9 cellular contexts compared by ENCODE assay signal in genomic region chr15:68791431-68792283, GRCh38. TPM values are rescaled to one million over a fixed set of nuclear protein-coding genes. Genes with fewer than 3 reads are reported as not detected.
A peak's percentile ranks its signal among the peaks of the same experiment; 100 is the strongest.
DNase-seq lines count a peak whose midpoint lies in the region; ATAC-seq and TF ChIP-seq lines count a peak whose summit lies in the region.
"Had no signal": no experiment of that assay in that cellular context is flagged by ENCODE, and none has a peak within 500 bp of the region (broad histone marks: within the 10 kb centered on the region; RNA-seq: fewer than 3 reads in every experiment).

No MANE protein-coding gene starts in this region.

- H3K4me1 Mint-ChIP-seq in activated CD8-positive, alpha-beta memory T cell treated with anti-CD3 and anti-CD28 coated beads, Interleukin-2, amount 10 ng/mL, durations not matched to agents 7 days and 5 days: peaks cover 83% of the 10 kb centered on the region
- peaks cover 83% of the 10 kb centered on the region for H3K4me1 Mint-ChIP-seq in mesothelial cell of epicardium

- TF ChIP-seq CTCF in mesothelial cell of epicardium (IDR thresholded peaks at IDR 0.05; ENCODE audit: unreplicated experiment): no peak
- no peak for TF ChIP-seq CTCF in coronary artery (IDR thresholded peaks at IDR 0.05)

- peaks cover 8% of the 10 kb centered on the region for H3K36me3 Mint-ChIP-seq in activated CD8-positive, alpha-beta memory T cell treated with anti-CD3 and anti-CD28 coated beads, Interleukin-2, amount 10 ng/mL, durations not matched to agents 7 days and 5 days
- H3K36me3 Mint-ChIP-seq in mesothelial cell of epicardium: peaks cover 3% of the 10 kb centered on the region

- CTCF ChIA-PET in activated CD8-positive, alpha-beta memory T cell treated with anti-CD3 and anti-CD28 coated beads, Interleukin-2, amount 10 ng/mL, durations not matched to agents 7 days and 5 days (lab: Charles Lee): interaction anchor here (0.6 to 1.7 kb wide), 3 partner anchors 8 to 232 kb away, joined by 3 to 5 read pairs (median 4); no protein-coding TSS in a partner anchor

- peak overlapping the region; percentile 14 for H3K4me3 Mint-ChIP-seq in activated CD8-positive, alpha-beta memory T cell treated with anti-CD3 and anti-CD28 coated beads, Interleukin-2, amount 10 ng/mL, durations not matched to agents 7 days and 5 days
- H3K4me3 Mint-ChIP-seq in mesothelial cell of epicardium: no peak overlapping the region

- H3K27ac Mint-ChIP-seq in activated CD8-positive, alpha-beta memory T cell treated with anti-CD3 and anti-CD28 coated beads, Interleukin-2, amount 10 ng/mL, durations not matched to agents 7 days and 5 days: peak overlapping the region; percentile 90
- H3K27ac Mint-ChIP-seq in mesothelial cell of epicardium: peak overlapping the region; percentile 49

- no peaks in the 10 kb centered on the region for H3K27me3 Mint-ChIP-seq in activated CD8-positive, alpha-beta memory T cell treated with anti-CD3 and anti-CD28 coated beads, Interleukin-2, amount 10 ng/mL, durations not matched to agents 7 days and 5 days
- no peaks in the 10 kb centered on the region for H3K27me3 Mint-ChIP-seq in mesothelial cell of epicardium (ENCODE audit: low read depth)

- H3K4me3 ChIP-seq in coronary artery: no peak overlapping the region

- H3K9me3 Mint-ChIP-seq in activated CD8-positive, alpha-beta memory T cell treated with anti-CD3 and anti-CD28 coated beads, Interleukin-2, amount 10 ng/mL, durations not matched to agents 7 days and 5 days (ENCODE audit: low read depth): no peaks in the 10 kb centered on the region
- H3K9me3 Mint-ChIP-seq in mesothelial cell of epicardium: no peaks in the 10 kb centered on the region

- ATAC-seq in HG03520 (IDR thresholded peaks at IDR 0.05; ENCODE audit: unreplicated experiment) (peak; percentile 50), GM19467 (IDR thresholded peaks at IDR 0.05; ENCODE audit: unreplicated experiment) (no peak)
- ATAC-seq in activated CD8-positive, alpha-beta memory T cell treated with anti-CD3 and anti-CD28 coated beads, Interleukin-2, amount 10 ng/mL, durations not matched to agents 7 days and 5 days: peak; percentile 71

- H3K27ac ChIP-seq in coronary artery: peak overlapping the region in 1 of 2 donors; percentile 19
- H3K27ac ChIP-seq: parathyroid adenoma had no signal

- DNase-seq in activated gamma-delta T cell treated with Interleukin-2 at 50 U/mL for 16 hours (peak; percentile 57), activated gamma-delta T cell (lab: John Stamatoyannopoulos, UW) (no peak), mesothelial cell of epicardium (ENCODE audit: low spot score in 2 of 2, unreplicated experiment in 2 of 2) (no peak), coronary artery (ENCODE audit: low spot score) (no peak), NCI-H2029 (lab: John Stamatoyannopoulos, UW) (no peak)
- DNase-seq in activated CD8-positive, alpha-beta memory T cell treated with anti-CD3 and anti-CD28 coated beads, Interleukin-2, amount 10 ng/mL, durations not matched to agents 7 days and 5 days: peak; percentile 84

RNA-seq across cellular contexts. Expression of gene ANP32A, which starts 29.0 kb away (rescaled TPM):
- total RNA-seq in activated CD8-positive, alpha-beta memory T cell treated with anti-CD3 and anti-CD28 coated beads, Interleukin-2, amount 10 ng/mL, durations not matched to agents 7 days and 5 days: 100 to 1,000 TPM; 196 to 320 TPM
- total RNA-seq in mesothelial cell of epicardium: 179 to 188 TPM (median 183 TPM) in 3 replicates

Comparison
In these comparisons a context has a peak if more than half of its experiments do, and no peak if none do; other contexts are left out.
1. DNase-seq: peak in activated gamma-delta T cell treated with Interleukin-2 at 50 U/mL for 16 hours (single experiment) and activated CD8-positive, alpha-beta memory T cell treated with anti-CD3 and anti-CD28 coated beads, Interleukin-2, amount 10 ng/mL, durations not matched to agents 7 days and 5 days (single experiment); none in activated gamma-delta T cell (single experiment), mesothelial cell of epicardium (0 of 2), coronary artery (single experiment) and NCI-H2029 (single experiment).